In genomic region chr11:122234257-122234656, GRCh38 we compare ENCODE assay signal across 13 cellular contexts.
"Had no signal": no experiment of that assay in that cellular context is flagged by ENCODE, and none has a peak within 500 bp of the region (broad histone marks: within the 10 kb centered on the region; RNA-seq: fewer than 3 reads in every experiment).

No MANE protein-coding gene starts in this region.

- H3K27me3 ChIP-seq: breast epithelium, esophagus squamous epithelium had no signal

- H3K9me3 ChIP-seq: breast epithelium, esophagus squamous epithelium had no signal

- H3K36me3 ChIP-seq: breast epithelium, esophagus squamous epithelium had no signal

- H3K4me1 ChIP-seq: breast epithelium had no signal

- ATAC-seq: activated CD4-positive, alpha-beta T cell treated with anti-CD3 and anti-CD28 coated beads for 36 hours; activated CD8-positive, alpha-beta T cell treated with anti-CD3 and anti-CD28 coated beads for 36 hours; activated T-cell treated with anti-CD3 and anti-CD28 coated beads, Interleukin-2, amount 50 U/mL, for 72 hours had no signal

- H3K4me3 ChIP-seq: breast epithelium, esophagus squamous epithelium had no signal

- DNase-seq: activated CD4-positive, alpha-beta T cell treated with anti-CD3 and anti-CD28 coated beads for 36 hours; activated CD8-positive, alpha-beta memory T cell treated with anti-CD3 and anti-CD28 coated beads, Interleukin-2, amount 50 U/mL, for 4 hours; activated CD8-positive, alpha-beta T cell treated with anti-CD3 and anti-CD28 coated beads for 36 hours; activated T-cell treated with anti-CD3 and anti-CD28 coated beads, Interleukin-2, amount 50 U/mL, for 72 hours; aorta; esophagus squamous epithelium; retina; small intestine; T-helper 9 cell; trophoblast cell had no signal

- H3K4me1 Mint-ChIP-seq: activated CD4-positive, alpha-beta T cell treated with anti-CD3 and anti-CD28 coated beads for 36 hours had no signal

- H3K4me3 Mint-ChIP-seq: activated CD4-positive, alpha-beta T cell treated with anti-CD3 and anti-CD28 coated beads for 36 hours; activated CD8-positive, alpha-beta T cell treated with anti-CD3 and anti-CD28 coated beads for 36 hours; activated T-cell treated with anti-CD3 and anti-CD28 coated beads, Interleukin-2, amount 50 U/mL, for 72 hours; neural crest cell had no signal

- H3K27ac ChIP-seq: breast epithelium, VCaP had no signal

- H3K27ac Mint-ChIP-seq: activated CD4-positive, alpha-beta T cell treated with anti-CD3 and anti-CD28 coated beads for 36 hours; activated CD8-positive, alpha-beta T cell treated with anti-CD3 and anti-CD28 coated beads for 36 hours; activated T-cell treated with anti-CD3 and anti-CD28 coated beads, Interleukin-2, amount 50 U/mL, for 72 hours had no signal

- H3K9me3 Mint-ChIP-seq: activated CD8-positive, alpha-beta T cell treated with anti-CD3 and anti-CD28 coated beads for 36 hours had no signal
